9 cellular contexts compared by ENCODE assay signal in genomic region chr17:76709077-76709950, GRCh38. TPM values are rescaled to one million over a fixed set of nuclear protein-coding genes. Genes with fewer than 3 reads are reported as not detected.
DNase-seq lines count a peak whose midpoint lies in the region; ATAC-seq lines count a peak whose summit lies in the region.
"Had no signal": no experiment of that assay in that cellular context is flagged by ENCODE, and none has a peak within 500 bp of the region (broad histone marks: within the 10 kb centered on the region; RNA-seq: fewer than 3 reads in every experiment).

No MANE protein-coding gene starts in this region.

- H3K27ac ChIP-seq in right cardiac atrium (ENCODE audit: low read length) (peak overlapping the region; percentile 79), rectal smooth muscle tissue (ENCODE audit: low read depth, low read length) (peak overlapping the region; percentile 97)
- H3K27ac ChIP-seq: neutrophil had no signal

- no peaks in the 10 kb centered on the region for H3K27me3 ChIP-seq in right cardiac atrium (ENCODE audit: control insufficient read depth, insufficient read depth)
- H3K27me3 ChIP-seq in rectal smooth muscle tissue (ENCODE audit: control insufficient read depth, insufficient read depth, low read length): no peaks in the 10 kb centered on the region

- 20% methylated on average over 29 of the region's 29 CpGs for WGBS in right cardiac atrium

- H3K36me3 ChIP-seq in rectal smooth muscle tissue (ENCODE audit: control insufficient read depth, insufficient read depth, low read length): no peaks in the 10 kb centered on the region

- ATAC-seq in right cardiac atrium (peak; percentile 84 to 88), HG02678 (IDR thresholded peaks at IDR 0.05; ENCODE audit: unreplicated experiment) (no peak)

- H3K4me1 ChIP-seq in right cardiac atrium (ENCODE audit: control insufficient read depth, insufficient read depth, low read length) (peaks cover 22% of the 10 kb centered on the region), rectal smooth muscle tissue (ENCODE audit: control insufficient read depth, insufficient read depth, low read length) (peaks cover 44% of the 10 kb centered on the region)

- H3K9ac ChIP-seq in rectal smooth muscle tissue (ENCODE audit: low read length): peak overlapping the region; percentile 29

- DNase-seq in AG08395 (ENCODE audit: low spot score) (peak; percentile 95), HPDE6-E6E7 (ENCODE audit: extremely low spot score) (peak; percentile 79), amniotic stem cell (lab: John Stamatoyannopoulos, UW) (peak; percentile 96), right cardiac atrium (peak; percentile 94 to 96 (median 95)), NCI-H2029 treated with DMSO at 0.1 percent for 48 hours (lab: John Stamatoyannopoulos, UW) (no peak)
- no peak for DNase-seq in stimulated activated CD8-positive, alpha-beta memory T cell treated with anti-CD3 and anti-CD28 coated beads, Interleukin-4, amount 100 ng/mL, for 48 hours

- H3K9me3 ChIP-seq in right cardiac atrium (ENCODE audit: control insufficient read depth, low read length): no peaks in the 10 kb centered on the region
- H3K9me3 ChIP-seq: neutrophil had no signal

- H3K4me3 ChIP-seq in right cardiac atrium (ENCODE audit: low read length) (peak overlapping the region; percentile 93), rectal smooth muscle tissue (ENCODE audit: low read length) (peak overlapping the region; percentile 64)

- intact Hi-C loops in right cardiac atrium (cut with DNase I): no loop called here

RNA-seq across cellular contexts. Expression of gene MXRA7, which starts 1.5 kb away (rescaled TPM):
- 100 to 1,000 TPM; 461 to 558 (median 512) TPM for total RNA-seq in right cardiac atrium
- 473 TPM for polyA plus RNA-seq in right cardiac atrium

RNA-seq across cellular contexts. Expression of gene JMJD6, which starts 17.1 kb away (rescaled TPM):
- total RNA-seq in right cardiac atrium: 10 to 100 TPM; 44.7 to 58.8 (median 57.2) TPM
- 36.7 TPM for polyA plus RNA-seq in right cardiac atrium

RNA-seq across cellular contexts. Expression of gene METTL23, which starts 17.3 kb away (rescaled TPM):
- 10 to 100 TPM; 24.1 to 28.5 (median 25.6) TPM for total RNA-seq in right cardiac atrium
- 32.5 TPM for polyA plus RNA-seq in right cardiac atrium

RNA-seq across cellular contexts. Expression of gene SRSF2, which starts 27.8 kb away (rescaled TPM):
- 100 to 1,000 TPM in 1 of 4 donors, 10 to 100 TPM in 3; 79.0 to 113 (median 91.3) TPM for total RNA-seq in right cardiac atrium
- 82.5 TPM for polyA plus RNA-seq in right cardiac atrium

RNA-seq across cellular contexts. Expression of gene MFSD11, which starts 28.6 kb away (rescaled TPM):
- total RNA-seq in right cardiac atrium: 10 to 100 TPM; 23.6 to 40.2 (median 31.5) TPM
- polyA plus RNA-seq in right cardiac atrium: 16.2 TPM

Comparison
In these comparisons a context has a peak if more than half of its experiments do, and no peak if none do; other contexts are left out.
1. DNase-seq: peak in AG08395 (single experiment), HPDE6-E6E7 (single experiment), amniotic stem cell (single experiment) and right cardiac atrium (3 of 3); none in stimulated activated CD8-positive, alpha-beta memory T cell treated with anti-CD3 and anti-CD28 coated beads, Interleukin-4, amount 100 ng/mL, for 48 hours (single experiment) and NCI-H2029 treated with DMSO at 0.1 percent for 48 hours (single experiment).